ENCODE assay signal across 8 cellular contexts in the genomic region with DNA sequence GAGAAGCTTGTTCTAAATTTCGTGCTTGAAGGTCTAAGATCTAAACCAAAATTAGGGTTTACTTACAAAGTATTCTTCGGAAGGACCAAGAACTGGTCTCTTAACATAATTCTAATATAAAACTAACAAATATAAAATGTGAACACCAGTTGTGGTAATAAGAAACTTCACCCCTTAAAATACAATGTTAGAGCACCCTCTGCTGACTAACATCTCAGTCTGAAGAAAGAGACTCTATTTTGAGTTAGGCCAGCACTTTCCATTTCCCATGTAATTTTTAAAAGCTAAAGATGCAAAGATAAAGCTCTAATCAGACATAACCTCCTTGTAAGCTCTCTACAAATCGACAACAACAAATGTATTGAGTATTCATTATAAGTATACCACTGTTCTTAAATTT. TPM values are rescaled to one million over a fixed set of nuclear protein-coding genes. Genes with fewer than 3 reads are reported as not detected.
A peak's percentile ranks its signal among the peaks of the same experiment; 100 is the strongest.
DNase-seq lines count a peak whose midpoint lies in the region; ATAC-seq and TF ChIP-seq lines count a peak whose summit lies in the region.

No MANE protein-coding gene starts in this region.

- no peak overlapping the region for H3K4me3 Mint-ChIP-seq in type B pancreatic cell

- H3K27me3 Mint-ChIP-seq in type B pancreatic cell: no peaks in the 10 kb centered on the region

- ATAC-seq in GM19397 (IDR thresholded peaks at IDR 0.05; ENCODE audit: unreplicated experiment) (no peak), HG03025 (IDR thresholded peaks at IDR 0.05; ENCODE audit: low FRiP score, unreplicated experiment) (no peak), GM21447 (IDR thresholded peaks at IDR 0.05; ENCODE audit: unreplicated experiment) (no peak)

- TF ChIP-seq CTCF in GM12864 (IDR thresholded peaks at IDR 0.05; ENCODE audit: low read depth, low read length, missing control alignments) (peak; percentile 39), foreskin fibroblast (IDR thresholded peaks at IDR 0.05; ENCODE audit: low read depth, low read length) (peak; percentile 58), type B pancreatic cell (conservative IDR thresholded peaks at IDR 0.05) (peak; percentile 73)

- no peaks in the 10 kb centered on the region for H3K9me3 Mint-ChIP-seq in type B pancreatic cell

- DNase-seq in A172 (ENCODE audit: low spot score) (peak; percentile 25), GM12864 (ENCODE audit: low read depth) (no peak), SK-N-DZ (ENCODE audit: low spot score) (peak; percentile 18), foreskin fibroblast (peak; percentile 34 to 73), type B pancreatic cell (ENCODE audit: extremely low spot score, unreplicated experiment) (no peak)

- H3K36me3 Mint-ChIP-seq in type B pancreatic cell: peaks cover 8% of the 10 kb centered on the region

- no peak overlapping the region for H3K27ac Mint-ChIP-seq in type B pancreatic cell

- no peak overlapping the region for H3K4me3 ChIP-seq in GM12864 (ENCODE audit: low read depth, low read length)
- no peak overlapping the region for H3K4me3 ChIP-seq in foreskin fibroblast (ENCODE audit: low read depth in 1 of 2, low read length in 2 of 2)

- no peaks in the 10 kb centered on the region for H3K4me1 Mint-ChIP-seq in type B pancreatic cell (ENCODE audit: unreplicated experiment)

RNA-seq across cellular contexts. Expression of gene ATG5, which starts 24.6 kb away (rescaled TPM):
- total RNA-seq in A172 (2014; rRNA removed; shearing (Covaris generic)): 40.8 and 53.7 TPM in 2 replicates
- polyA plus RNA-seq in SK-N-DZ (2014; cell fraction: cytosol; rRNA removed): 28.9 and 36.1 TPM in 2 replicates
- polyA plus RNA-seq in SK-N-DZ (2014; cell fraction: nucleus; rRNA removed): 16.6 and 28.7 TPM in 2 replicates
- 27.8 and 39.3 TPM in 2 replicates for total RNA-seq in type B pancreatic cell (ENCODE audit: low replicate concordance)

RNA-seq across cellular contexts. Expression of gene CRYBG1, which starts 59.6 kb away (rescaled TPM):
- total RNA-seq in A172 (2014; rRNA removed; shearing (Covaris generic)): 24.9 and 45.2 TPM in 2 replicates
- not detected in 2 replicates for polyA plus RNA-seq in SK-N-DZ (2014; cell fraction: cytosol; rRNA removed)
- polyA plus RNA-seq in SK-N-DZ (2014; cell fraction: nucleus; rRNA removed): not detected in 2 replicates
- total RNA-seq in type B pancreatic cell (ENCODE audit: low replicate concordance): 5.8 and 17.3 TPM in 2 replicates

Comparison
In these comparisons a context has a peak if more than half of its experiments do, and no peak if none do; other contexts are left out.
1. DNase-seq: peak in A172 (single experiment), SK-N-DZ (single experiment) and foreskin fibroblast (2 of 2); none in GM12864 (single experiment) and type B pancreatic cell (single experiment).
2. Peak in every context shown above with its lines, with median percentiles within 50 percentile points of each other: CTCF ChIP-seq.